In the genomic region with DNA sequence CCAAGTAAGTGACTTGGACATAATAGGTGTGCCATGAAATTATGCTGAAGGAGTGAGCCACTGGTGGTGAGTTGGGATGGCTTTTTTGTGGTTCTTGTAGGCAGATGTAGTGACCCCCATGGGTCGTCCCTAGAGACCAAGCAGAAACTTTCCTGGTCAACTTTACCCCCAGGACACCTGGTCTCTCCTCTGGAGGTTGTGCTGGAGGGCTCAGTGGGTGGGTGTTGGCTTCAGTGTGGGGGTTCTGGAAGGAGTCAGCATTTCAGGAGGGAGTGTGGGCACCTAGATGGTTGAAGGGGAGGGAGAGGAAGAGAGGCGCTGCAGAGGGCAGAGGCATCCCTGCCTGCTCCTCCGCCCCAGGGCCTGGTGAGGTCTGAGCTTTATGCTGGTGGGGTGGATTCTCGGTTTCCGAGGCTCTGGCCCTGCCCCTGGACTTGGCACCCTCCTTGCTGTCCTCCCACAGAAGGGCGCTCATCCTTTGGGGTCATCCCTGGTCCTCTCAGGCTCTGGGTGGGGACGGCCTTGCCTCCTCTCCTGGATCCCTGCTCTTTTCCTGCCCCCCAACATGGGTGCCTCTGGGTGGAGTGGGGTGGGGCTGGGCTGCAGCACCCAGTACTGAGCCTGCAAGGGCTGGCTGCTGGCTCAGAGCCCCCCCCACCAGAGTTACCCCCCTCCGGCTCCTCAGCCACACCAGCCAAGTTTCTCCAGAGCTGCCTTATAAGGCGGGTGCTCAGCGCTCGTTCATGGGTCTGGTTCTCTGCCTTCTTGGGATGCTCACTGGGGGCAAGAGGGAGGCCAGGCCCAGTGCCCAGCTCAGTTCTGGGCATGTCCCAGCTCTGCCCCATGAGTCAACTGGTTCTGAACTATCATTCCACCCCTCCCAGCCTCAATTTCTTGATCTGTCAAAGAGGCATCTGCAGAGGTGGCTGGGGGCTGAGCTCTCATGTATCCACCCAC, we compare ENCODE assay signal across 9 cellular contexts.
DNase-seq lines count a peak whose midpoint lies in the region; ATAC-seq and TF ChIP-seq lines count a peak whose summit lies in the region.
"Had no signal": no experiment of that assay in that cellular context is flagged by ENCODE, and none has a peak within 500 bp of the region (broad histone marks: within the 10 kb centered on the region; RNA-seq: fewer than 3 reads in every experiment).

No MANE protein-coding gene starts in this region.

- CTCF ChIA-PET in AG04450 (lab: Charles Lee): interaction anchor here (0.6 to 1.7 kb wide), 3 partner anchors 13 to 22 kb away, joined by 3 to 9 read pairs (median 7); no protein-coding TSS in a partner anchor

- DNase-seq in AG04450 (ENCODE audit: low read depth, low spot score): no peak
- peak; percentile 78 for DNase-seq in MG63
- DNase-seq in neural crest cell (ENCODE audit: low read depth, low spot score): no peak
- DNase-seq in stimulated activated CD4-positive, alpha-beta T cell treated with anti-CD3 and anti-CD28 coated beads, Interleukin-15, amount 100 ng/mL, for 24 hours: no peak
- DNase-seq in mesenteric fat pad (ENCODE audit: low spot score): no peak
- no peak for DNase-seq in NCI-H2227 (lab: John Stamatoyannopoulos, UW; ENCODE audit: unreplicated experiment)
- DNase-seq: foreskin melanocyte had no signal

- peaks cover 86% of the 10 kb centered on the region for H3K36me3 ChIP-seq in MG63

- POLR2A ChIA-PET in AG04450 (lab: Yijun Ruan, JAX): interaction anchor here (0.6 kb wide), 1 partner anchor 30 kb away, joined by 6 read pairs; no protein-coding TSS in a partner anchor

- peak overlapping the region; percentile 78 for H3K27ac ChIP-seq in AG04450 (ENCODE audit: low read depth, low read length)

- TF ChIP-seq CTCF in AG04450 (IDR thresholded peaks at IDR 0.05; ENCODE audit: low read depth, low read length): no peak
- no peak for TF ChIP-seq CTCF in neural crest cell (conservative IDR thresholded peaks at IDR 0.05)

- H3K27me3 ChIP-seq in AG04450 (ENCODE audit: control insufficient read depth, insufficient read depth, low read length) (no peaks in the 10 kb centered on the region), MG63 (no peaks in the 10 kb centered on the region)

- H3K4me3 Mint-ChIP-seq in dendritic cell treated with granulocyte-macrophage colony-stimulating factor and Interleukin-4, amounts not matched to agents 40 ng/mL and 50 ng/mL, for 4 days: no peak overlapping the region
- H3K4me3 Mint-ChIP-seq in neural crest cell: peak overlapping the region; percentile 36

- peaks cover 84% of the 10 kb centered on the region for H3K36me3 Mint-ChIP-seq in dendritic cell treated with granulocyte-macrophage colony-stimulating factor and Interleukin-4, amounts not matched to agents 40 ng/mL and 50 ng/mL, for 4 days (ENCODE audit: low read depth)
- no peaks in the 10 kb centered on the region for H3K36me3 Mint-ChIP-seq in neural crest cell (ENCODE audit: low read depth)

- H3K9me3 ChIP-seq in AG04450 (ENCODE audit: control insufficient read depth, insufficient read depth, low read length) (peaks cover 7% of the 10 kb centered on the region), MG63 (no peaks in the 10 kb centered on the region)

- intact Hi-C loops in dendritic cell treated with granulocyte-macrophage colony-stimulating factor and Interleukin-4, amounts not matched to agents 40 ng/mL and 50 ng/mL, for 4 days (cut with micrococcal nuclease): loop anchor here (10.0 kb wide), 1 partner anchor 83 kb away; no protein-coding TSS in a partner anchor

- H3K9me3 Mint-ChIP-seq in dendritic cell treated with granulocyte-macrophage colony-stimulating factor and Interleukin-4, amounts not matched to agents 40 ng/mL and 50 ng/mL, for 4 days: no peaks in the 10 kb centered on the region
- no peaks in the 10 kb centered on the region for H3K9me3 Mint-ChIP-seq in neural crest cell

- H3K4me1 Mint-ChIP-seq in dendritic cell treated with granulocyte-macrophage colony-stimulating factor and Interleukin-4, amounts not matched to agents 40 ng/mL and 50 ng/mL, for 4 days (ENCODE audit: low read depth): peaks cover 100% of the 10 kb centered on the region
- H3K4me1 Mint-ChIP-seq in neural crest cell: peaks cover 37% of the 10 kb centered on the region

- ATAC-seq in GM19023 (IDR thresholded peaks at IDR 0.05; ENCODE audit: unreplicated experiment): no peak

- no peak overlapping the region for H3K4me3 ChIP-seq in AG04450 (ENCODE audit: low read depth, low read length)
- H3K4me3 ChIP-seq in MG63: no peak overlapping the region

- H3K27ac Mint-ChIP-seq in dendritic cell treated with granulocyte-macrophage colony-stimulating factor and Interleukin-4, amounts not matched to agents 40 ng/mL and 50 ng/mL, for 4 days: peak overlapping the region; percentile 81
- H3K27ac Mint-ChIP-seq in neural crest cell (ENCODE audit: unreplicated experiment): no peak overlapping the region

- no peaks in the 10 kb centered on the region for H3K27me3 Mint-ChIP-seq in dendritic cell treated with granulocyte-macrophage colony-stimulating factor and Interleukin-4, amounts not matched to agents 40 ng/mL and 50 ng/mL, for 4 days
- H3K27me3 Mint-ChIP-seq in neural crest cell (ENCODE audit: low read depth): no peaks in the 10 kb centered on the region
